ENCODE assay signal across 1 cellular context in genomic region chr11:72102946-72103753, GRCh38.
TF ChIP-seq lines count a peak whose summit lies in the region.

Gene LAMTOR1, minus strand, starts transcription at chr11:72103297. Its CDS starts 73 bp downstream, at chr11:72103224.

TF ChIP-seq in GM12878, 131 proteins besides CTCF, POLR2A, EP300 and RAD21 (continued from another document and continues in another):
- TF ChIP-seq PKNOX1 (IDR thresholded peaks at IDR 0.05) (peak; percentile 54), BCL3 (IDR thresholded peaks at IDR 0.05; ENCODE audit: borderline replicate concordance, insufficient read depth, low read depth, low read length, poor library complexity, severe bottlenecking) (peak; percentile 48), IRF4 (IDR thresholded peaks at IDR 0.05; ENCODE audit: low read depth, low read length) (no peak), NR2C2 (IDR thresholded peaks at IDR 0.05; ENCODE audit: borderline replicate concordance, control insufficient read depth, insufficient read length, low read depth) (no peak), GATAD2B (conservative IDR thresholded peaks at IDR 0.05; ENCODE audit: low read depth) (no peak), NRF1 (conservative IDR thresholded peaks at IDR 0.05; ENCODE audit: low read depth, low read length) (no peak), ZSCAN29 (IDR thresholded peaks at IDR 0.05) (no peak), ZNF592 (IDR thresholded peaks at IDR 0.05) (no peak), EED (IDR thresholded peaks at IDR 0.05; ENCODE audit: low read depth) (no peak), ZNF687 (IDR thresholded peaks at IDR 0.05) (peak; percentile 79), IKZF1 (conservative IDR thresholded peaks at IDR 0.05) (peak; percentile 73), USF1 (IDR thresholded peaks at IDR 0.05; ENCODE audit: borderline replicate concordance, extremely low read length, insufficient read depth, low read depth, low read length) (peak; percentile 95), FOXK2 (IDR thresholded peaks at IDR 0.05) (no peak), MEF2A (IDR thresholded peaks at IDR 0.05; ENCODE audit: insufficient read depth, low read depth, low read length) (0 out of 2 replicates have a peak, but pooled peaks have one; percentile 13), PAX8 (IDR thresholded peaks at IDR 0.05) (no peak), TCF12 (IDR thresholded peaks at IDR 0.05; ENCODE audit: low read depth, low read length) (no peak), LARP7 (IDR thresholded peaks at IDR 0.05) (peak; percentile 59; the same call in 1 of the 2 replicates), SUPT20H (IDR thresholded peaks at IDR 0.05; ENCODE audit: borderline replicate concordance, control insufficient read depth, low read depth, low read length) (no peak), ZZZ3 (IDR thresholded peaks at IDR 0.05; ENCODE audit: control insufficient read depth, insufficient read length, low read depth) (no peak), HDAC6 (IDR thresholded peaks at IDR 0.05; ENCODE audit: unreplicated experiment) (no peak), SKIL (IDR thresholded peaks at IDR 0.05; ENCODE audit: low read depth, poor library complexity, severe bottlenecking) (no peak), CHD4 (IDR thresholded peaks at IDR 0.05) (no peak), TARDBP (IDR thresholded peaks at IDR 0.05; ENCODE audit: borderline replicate concordance) (peak; percentile 68; the same call in 1 of the 2 replicates), BMI1 (IDR thresholded peaks at IDR 0.05; ENCODE audit: borderline replicate concordance) (no peak), SP1 (IDR thresholded peaks at IDR 0.05; ENCODE audit: low read depth, low read length) (peak; percentile 80), RELA (IDR thresholded peaks at IDR 0.05; ENCODE audit: borderline replicate concordance, partially characterized antibody) (peak; percentile 14), NR2C1 (IDR thresholded peaks at IDR 0.05) (peak; percentile 58; the same call in 1 of the 2 replicates), IKZF2 (IDR thresholded peaks at IDR 0.05) (peak in 1 of 2 experiments; percentile 28; a peak in 1 of 4 replicates), RBBP5 (conservative IDR thresholded peaks at IDR 0.05) (no peak; the same call in 1 of the 2 replicates), NFIC (IDR thresholded peaks at IDR 0.05; ENCODE audit: low read depth, low read length) (0 out of 2 replicates have a peak, but pooled peaks have one; percentile 32), RAD51 (IDR thresholded peaks at IDR 0.05) (peak; percentile 99), TBL1XR1 (IDR thresholded peaks at IDR 0.05; ENCODE audit: low read depth, low read length) (peak; percentile 8; the same call in 1 of the 2 replicates), KLF5 (IDR thresholded peaks at IDR 0.05; ENCODE audit: partially characterized antibody) (peak; percentile 64), HCFC1 (IDR thresholded peaks at IDR 0.05; ENCODE audit: low read length) (peak; percentile 35), SPI1 (IDR thresholded peaks at IDR 0.05; ENCODE audit: borderline replicate concordance, insufficient read depth, low read depth, low read length) (no peak), MEF2B (IDR thresholded peaks at IDR 0.05; ENCODE audit: partially characterized antibody, poor library complexity, severe bottlenecking) (peak; percentile 52), CHD1 (IDR thresholded peaks at IDR 0.05; ENCODE audit: low read depth, low read length) (no peak), WRNIP1 (IDR thresholded peaks at IDR 0.05; ENCODE audit: borderline replicate concordance, low read depth, low read length) (no peak), SIN3A (IDR thresholded peaks at IDR 0.05; ENCODE audit: low read depth, low read length) (peak; percentile 59; the same call in 1 of the 2 replicates), CUX1 (IDR thresholded peaks at IDR 0.05; ENCODE audit: insufficient replicate concordance, low read depth, low read length) (no peak), ZNF384 (IDR thresholded peaks at IDR 0.05; ENCODE audit: borderline replicate concordance, low read depth, low read length) (no peak), ZBED1 (IDR thresholded peaks at IDR 0.05; ENCODE audit: borderline replicate concordance) (no peak), BCL11A (IDR thresholded peaks at IDR 0.05; ENCODE audit: low read depth, low read length) (no peak), BHLHE40 (IDR thresholded peaks at IDR 0.05; ENCODE audit: borderline replicate concordance in 1 of 2, low read depth in 2 of 2, low read length in 1 of 2) (peak; percentile 98)
